9 cellular contexts compared by ENCODE assay signal in the genomic region with DNA sequence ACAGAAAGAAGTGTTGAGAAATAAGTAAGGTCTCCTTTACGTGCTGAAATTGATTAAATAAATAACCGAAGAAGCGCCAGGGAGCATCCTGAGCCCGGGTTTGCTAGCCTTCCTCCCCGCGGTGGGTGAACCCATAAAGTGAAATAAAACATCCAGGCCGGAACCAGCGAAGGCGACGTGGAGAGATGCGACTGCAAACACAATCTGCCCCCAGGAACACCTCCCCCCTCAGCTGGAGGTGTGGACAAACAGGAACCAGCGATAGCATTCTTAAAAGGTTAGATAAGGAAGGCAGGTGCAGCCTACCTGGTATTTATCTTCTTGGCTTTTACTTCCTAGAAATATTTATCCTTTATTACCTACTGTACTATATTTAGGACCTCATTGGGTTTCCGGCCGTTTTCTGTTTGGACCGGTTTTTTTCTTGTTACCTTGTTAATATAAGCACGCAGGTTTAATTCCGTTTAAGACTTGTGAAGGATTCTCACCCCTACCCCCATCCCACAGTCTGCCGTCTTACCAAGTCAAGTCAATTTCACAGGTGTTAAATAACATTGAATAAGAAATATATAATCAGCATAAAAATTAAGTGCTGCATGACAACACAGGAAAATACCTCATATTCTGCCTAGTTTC.
DNase-seq lines count a peak whose midpoint lies in the region.
"Had no signal": no experiment of that assay in that cellular context is flagged by ENCODE, and none has a peak within 500 bp of the region (broad histone marks: within the 10 kb centered on the region; RNA-seq: fewer than 3 reads in every experiment).

No MANE protein-coding gene starts in this region.

- H4K20me1 ChIP-seq in BLaER1, result no peaks in the 10 kb centered on the region

- peak; percentile 55 for DNase-seq in H7
- DNase-seq in T-helper 22 cell (ENCODE audit: low read depth), result peak; percentile 12
- peak; percentile 57 for DNase-seq in left kidney (ENCODE audit: low read depth, low spot score)
- DNase-seq in stimulated activated CD4-positive, alpha-beta T cell treated with anti-CD3 and anti-CD28 coated beads, Interleukin-2, amount 100 ng/mL, for 24 hours, result no peak
- no peak for DNase-seq in Kasumi-1 (lab: John Stamatoyannopoulos, UW)
- DNase-seq in AG20443 (ENCODE audit: low spot score), result no peak
- no peak for DNase-seq in putamen (ENCODE audit: low spot score)
- DNase-seq: posterior cingulate gyrus had no signal

- H3K4me2 ChIP-seq in BLaER1, result peak overlapping the region; percentile 92

- H3K27me3 ChIP-seq in BLaER1 (peaks cover 33% of the 10 kb centered on the region), H7 (ENCODE audit: control insufficient read depth, insufficient read depth, low read length) (no peaks in the 10 kb centered on the region)

- no peaks in the 10 kb centered on the region for H3K9me3 ChIP-seq in BLaER1

- no peak overlapping the region for H3K4me3 ChIP-seq in BLaER1
- no peak overlapping the region for H3K4me3 ChIP-seq in H7 (ENCODE audit: insufficient read depth, low read depth, low read length)

- no peak overlapping the region for H3K27ac ChIP-seq in BLaER1

- peaks cover 39% of the 10 kb centered on the region for H3K4me1 ChIP-seq in BLaER1

- H3K36me3 ChIP-seq in BLaER1 (no peaks in the 10 kb centered on the region), H7 (replicated peaks; ENCODE audit: control insufficient read depth, insufficient read depth, low read length) (no peaks in the 10 kb centered on the region)

- H3K9ac ChIP-seq in BLaER1, result no peak overlapping the region

Comparison
In these comparisons a context has a peak if more than half of its experiments do, and no peak if none do; other contexts are left out.
1. DNase-seq: peak in H7 (single experiment), T-helper 22 cell (single experiment) and left kidney (single experiment); none in stimulated activated CD4-positive, alpha-beta T cell treated with anti-CD3 and anti-CD28 coated beads, Interleukin-2, amount 100 ng/mL, for 24 hours (0 of 2), Kasumi-1 (0 of 2), AG20443 (single experiment) and putamen (single experiment).